In genomic region chr9:5629312-5630037, GRCh38 we compare ENCODE assay signal across 8 cellular contexts. TPM values are rescaled to one million over a fixed set of nuclear protein-coding genes. Genes with fewer than 3 reads are reported as not detected.
DNase-seq lines count a peak whose midpoint lies in the region; ATAC-seq and TF ChIP-seq lines count a peak whose summit lies in the region.

No MANE protein-coding gene starts in this region.

- TF ChIP-seq POLR2A in vagina (IDR thresholded peaks at IDR 0.05) = no peak

- H2AFZ ChIP-seq in OCI-LY3 (ENCODE audit: low read depth, low read length) = no peak overlapping the region

- H3K4me3 ChIP-seq in OCI-LY3 (ENCODE audit: low read length) = peak overlapping the region; percentile 90
- H3K4me3 ChIP-seq in neutrophil (ENCODE audit: low read depth in 1 of 2, low read length in 1 of 2) = peak overlapping the region; percentile 89 to 97
- H3K4me3 ChIP-seq in vagina = peak overlapping the region; percentile 83 to 87

- peaks cover 44% of the 10 kb centered on the region for H4K20me1 ChIP-seq in OCI-LY3 (ENCODE audit: insufficient read depth, low read length)

- intact Hi-C loops in vagina (cut with DNase I) = no loop called here

- H3K27me3 ChIP-seq in OCI-LY3 (ENCODE audit: low read depth, low read length) (no peaks in the 10 kb centered on the region), neutrophil (no peaks in the 10 kb centered on the region), vagina (no peaks in the 10 kb centered on the region)

- peak overlapping the region; percentile 98 for H3K9ac ChIP-seq in OCI-LY3 (ENCODE audit: low read length)

- H3K9me3 ChIP-seq in OCI-LY3 (ENCODE audit: insufficient read depth, low read length) = no peaks in the 10 kb centered on the region; the same call in 1 of the 2 replicates
- no peaks in the 10 kb centered on the region for H3K9me3 ChIP-seq in neutrophil
- H3K9me3 ChIP-seq in vagina = no peaks in the 10 kb centered on the region

- H3K27ac ChIP-seq in OCI-LY3 (ENCODE audit: low read length) = peak overlapping the region; percentile 95
- peak overlapping the region; percentile 95 for H3K27ac ChIP-seq in neutrophil
- peak overlapping the region; percentile 97 for H3K27ac ChIP-seq in vagina

- H3K36me3 ChIP-seq in OCI-LY3 (replicated peaks; ENCODE audit: low read depth, low read length) = peaks cover 9% of the 10 kb centered on the region
- H3K36me3 ChIP-seq in neutrophil = no peaks in the 10 kb centered on the region
- no peaks in the 10 kb centered on the region for H3K36me3 ChIP-seq in vagina

- H3K4me2 ChIP-seq in OCI-LY3 (ENCODE audit: low read length) = peak overlapping the region; percentile 93

- TF ChIP-seq CTCF in OCI-LY3 (IDR thresholded peaks at IDR 0.05; ENCODE audit: low read depth, low read length) (no peak), neutrophil (IDR thresholded peaks at IDR 0.05) (no peak), vagina (IDR thresholded peaks at IDR 0.05) (no peak)

- DNase-seq in NCI-H748 (lab: John Stamatoyannopoulos, UW; ENCODE audit: unreplicated experiment) (peak; percentile 68), NCI-H748 treated with DMSO at 0.1 percent for 48 hours (lab: John Stamatoyannopoulos, UW) (no peak), foreskin melanocyte (peak; percentile 59), vagina (ENCODE audit: extremely low spot score in 2 of 2) (no peak)
- DNase-seq in activated naive CD4-positive, alpha-beta T cell (lab: John Stamatoyannopoulos, UW) = peak in 3 of 4 experiments; percentile 23 to 34 (median 30)

- peaks cover 86% of the 10 kb centered on the region for H3K79me2 ChIP-seq in OCI-LY3 (ENCODE audit: low read length)

- ATAC-seq in HG02973 (IDR thresholded peaks at IDR 0.05; ENCODE audit: unreplicated experiment) = peak; percentile 2

- H3K4me1 ChIP-seq in OCI-LY3 (ENCODE audit: low read length) = peaks cover 59% of the 10 kb centered on the region
- H3K4me1 ChIP-seq in neutrophil (ENCODE audit: control insufficient read depth in 1 of 2, insufficient read depth in 1 of 2, low read depth in 1 of 2, low read length in 1 of 2) = peaks cover 46 to 49% of the 10 kb centered on the region in 2 experiments
- peaks cover 68% of the 10 kb centered on the region for H3K4me1 ChIP-seq in vagina

RNA-seq across cellular contexts. Expression of gene RIC1, which starts 0.6 kb away (rescaled TPM):
- 49.8 TPM for total RNA-seq in vagina

Comparison
In these comparisons a context has a peak if more than half of its experiments do, and no peak if none do; other contexts are left out.
1. DNase-seq: peak in NCI-H748 (single experiment), activated naive CD4-positive, alpha-beta T cell (3 of 4) and foreskin melanocyte (single experiment); none in NCI-H748 treated with DMSO at 0.1 percent for 48 hours (single experiment) and vagina (0 of 2).
2. Peak in every context shown above with its lines, with median percentiles within 50 percentile points of each other: H3K27ac ChIP-seq and H3K4me3 ChIP-seq.